29 cellular contexts compared by ENCODE assay signal in the genomic region with DNA sequence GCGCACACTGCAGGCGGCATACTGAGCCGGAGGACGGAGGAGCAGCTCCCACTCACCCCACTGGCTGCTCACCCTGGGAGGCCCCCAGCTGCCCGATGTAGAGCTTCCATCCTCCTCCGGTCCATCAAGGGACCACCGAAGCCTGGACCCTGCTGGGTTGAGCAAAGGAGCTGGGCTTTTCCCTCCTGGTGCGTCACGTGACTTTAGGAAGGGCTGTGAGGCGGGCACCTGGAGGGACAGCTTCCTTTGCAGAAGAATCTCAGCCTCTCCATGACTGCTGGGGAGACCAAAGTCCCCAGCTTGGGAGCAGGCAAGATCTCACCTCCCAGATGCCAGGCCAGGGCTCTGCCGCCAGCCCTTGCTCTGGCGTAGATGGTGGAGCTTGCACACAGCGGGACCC.
A peak's percentile ranks its signal among the peaks of the same experiment; 100 is the strongest.
DNase-seq lines count a peak whose midpoint lies in the region; ATAC-seq and TF ChIP-seq lines count a peak whose summit lies in the region.
"Had no signal": no experiment of that assay in that cellular context is flagged by ENCODE, and none has a peak within 500 bp of the region (broad histone marks: within the 10 kb centered on the region; RNA-seq: fewer than 3 reads in every experiment).

No MANE protein-coding gene starts in this region.

- no peak overlapping the region for H3K27ac ChIP-seq in coronary artery
- peak overlapping the region in 1 of 4 donors; percentile 61 for H3K27ac ChIP-seq in tibial nerve
- H3K27ac ChIP-seq: adrenal gland, body of pancreas, heart right ventricle, parathyroid adenoma, Peyer's patch, right lobe of liver, WERI-Rb-1 had no signal

- peaks cover 12% of the 10 kb centered on the region for H3K4me1 Mint-ChIP-seq in activated CD8-positive, alpha-beta memory T cell treated with anti-CD3 and anti-CD28 coated beads, Interleukin-2, amount 10 ng/mL, durations not matched to agents 7 days and 5 days

- ATAC-seq in activated CD8-positive, alpha-beta memory T cell treated with anti-CD3 and anti-CD28 coated beads, Interleukin-2, amount 10 ng/mL, durations not matched to agents 7 days and 5 days, result no peak
- ATAC-seq in HG03442 (IDR thresholded peaks at IDR 0.05; ENCODE audit: unreplicated experiment), result no peak
- ATAC-seq: activated T-cell treated with anti-CD3 and anti-CD28 coated beads, Interleukin-2, amount 50 U/mL, for 72 hours; body of pancreas; heart right ventricle; right lobe of liver had no signal

- peaks cover 0 to 19% (median 3%) of the 10 kb centered on the region in 4 donors for H3K4me1 ChIP-seq in tibial nerve
- H3K4me1 ChIP-seq: adrenal gland, body of pancreas, parathyroid adenoma, Peyer's patch, right lobe of liver had no signal

- H3K9me3 ChIP-seq in tibial nerve, result no peaks in the 10 kb centered on the region
- H3K9me3 ChIP-seq: adrenal gland, body of pancreas, heart right ventricle, Peyer's patch, right lobe of liver had no signal

- CTCF ChIA-PET in activated CD8-positive, alpha-beta memory T cell treated with anti-CD3 and anti-CD28 coated beads, Interleukin-2, amount 10 ng/mL, durations not matched to agents 7 days and 5 days (lab: Charles Lee), result no interaction called here

- H3K27me3 ChIP-seq in tibial nerve, result no peaks in the 10 kb centered on the region
- H3K27me3 ChIP-seq: adrenal gland, body of pancreas, Peyer's patch had no signal

- peaks cover 25% of the 10 kb centered on the region for H3K27me3 Mint-ChIP-seq in activated CD8-positive, alpha-beta memory T cell treated with anti-CD3 and anti-CD28 coated beads, Interleukin-2, amount 10 ng/mL, durations not matched to agents 7 days and 5 days

- no peaks in the 10 kb centered on the region for H3K36me3 Mint-ChIP-seq in activated CD8-positive, alpha-beta memory T cell treated with anti-CD3 and anti-CD28 coated beads, Interleukin-2, amount 10 ng/mL, durations not matched to agents 7 days and 5 days
- H3K36me3 Mint-ChIP-seq: CD4-positive, CD25-positive, alpha-beta regulatory T cell; memory B cell had no signal

- H3K36me3 ChIP-seq in tibial nerve, result no peaks in the 10 kb centered on the region
- H3K36me3 ChIP-seq: adrenal gland, heart right ventricle, Peyer's patch, right lobe of liver, WERI-Rb-1 had no signal

- no peaks in the 10 kb centered on the region for H3K9me3 Mint-ChIP-seq in activated CD8-positive, alpha-beta memory T cell treated with anti-CD3 and anti-CD28 coated beads, Interleukin-2, amount 10 ng/mL, durations not matched to agents 7 days and 5 days (ENCODE audit: low read depth)
- H3K9me3 Mint-ChIP-seq: activated T-cell treated with anti-CD3 and anti-CD28 coated beads, Interleukin-2, amount 50 U/mL, for 72 hours; CD4-positive, CD25-positive, alpha-beta regulatory T cell; memory B cell had no signal

- H3K27ac Mint-ChIP-seq in activated CD8-positive, alpha-beta memory T cell treated with anti-CD3 and anti-CD28 coated beads, Interleukin-2, amount 10 ng/mL, durations not matched to agents 7 days and 5 days, result no peak overlapping the region
- H3K27ac Mint-ChIP-seq: activated T-cell treated with anti-CD3 and anti-CD28 coated beads, Interleukin-2, amount 50 U/mL, for 72 hours; CD4-positive, CD25-positive, alpha-beta regulatory T cell; memory B cell had no signal

- 89 to 94% methylated on average over 13 of the region's 13 CpGs for WGBS in tibial nerve, 2 donors

- H3K4me3 ChIP-seq in coronary artery (no peak overlapping the region), tibial nerve (no peak overlapping the region)
- H3K4me3 ChIP-seq: adrenal gland, body of pancreas, heart right ventricle, Peyer's patch, right lobe of liver had no signal

- TF ChIP-seq CTCF in coronary artery (IDR thresholded peaks at IDR 0.05) (no peak), tibial nerve (IDR thresholded peaks at IDR 0.05) (no peak)

- no peak overlapping the region for H3K4me3 Mint-ChIP-seq in activated CD8-positive, alpha-beta memory T cell treated with anti-CD3 and anti-CD28 coated beads, Interleukin-2, amount 10 ng/mL, durations not matched to agents 7 days and 5 days
- H3K4me3 Mint-ChIP-seq: activated T-cell treated with anti-CD3 and anti-CD28 coated beads, Interleukin-2, amount 50 U/mL, for 72 hours; CD4-positive, CD25-positive, alpha-beta regulatory T cell; memory B cell had no signal

- no peak for TF ChIP-seq POLR2A in tibial nerve (IDR thresholded peaks at IDR 0.05)

- DNase-seq in activated CD8-positive, alpha-beta memory T cell treated with anti-CD3 and anti-CD28 coated beads, Interleukin-2, amount 10 ng/mL, durations not matched to agents 7 days and 5 days, result peak; percentile 19
- no peak for DNase-seq in activated CD8-positive, alpha-beta memory T cell treated with anti-CD3 and anti-CD28 coated beads, Interleukin-2, amount 50 U/mL, for 4 hours
- DNase-seq in coronary artery (ENCODE audit: low spot score), result peak; percentile 62
- DNase-seq in mucosa of gallbladder (ENCODE audit: low spot score), result peak; percentile 7
- peak; percentile 1 to 8 for DNase-seq in tibial nerve (ENCODE audit: low spot score in 2 of 2)
- no peak for DNase-seq in DMS153 (lab: John Stamatoyannopoulos, UW)
- no peak for DNase-seq in HPDE6-E6E7 (ENCODE audit: extremely low spot score)
- DNase-seq: 8988T; activated CD4-positive, alpha-beta T cell treated with anti-CD3 and anti-CD28 coated beads for 48 hours; activated naive CD4-positive, alpha-beta T cell treated with Interleukin-2 at 50 U/mL for 16 hours; activated T-cell treated with anti-CD3 and anti-CD28 coated beads, Interleukin-2, amount 50 U/mL, for 72 hours; body of pancreas; Calu3; CD4-positive, CD25-positive, alpha-beta regulatory T cell; DMS79 treated with DMSO at 0.1 percent for 48 hours; GDM1; heart right ventricle; NCI-H1417; NCI-H2029 treated with DMSO at 0.1 percent for 48 hours; NCI-H2227 treated with DMSO at 0.1 percent for 48 hours; SHP77 treated with DMSO at 0.1 percent for 48 hours; stimulated activated CD4-positive, alpha-beta T cell treated with anti-CD3 and anti-CD28 coated beads, Interleukin-4, amount 100 ng/mL, for 4 hours; WERI-Rb-1 had no signal

- TF ChIP-seq EP300 in tibial nerve (IDR thresholded peaks at IDR 0.05), result no peak

Comparison
In these comparisons a context has a peak if more than half of its experiments do, and no peak if none do; other contexts are left out.
1. DNase-seq: peak in activated CD8-positive, alpha-beta memory T cell treated with anti-CD3 and anti-CD28 coated beads, Interleukin-2, amount 10 ng/mL, durations not matched to agents 7 days and 5 days (single experiment), coronary artery (single experiment), mucosa of gallbladder (single experiment) and tibial nerve (2 of 2); none in activated CD8-positive, alpha-beta memory T cell treated with anti-CD3 and anti-CD28 coated beads, Interleukin-2, amount 50 U/mL, for 4 hours (single experiment), DMS153 (single experiment) and HPDE6-E6E7 (single experiment).